ENCODE assay signal across 16 cellular contexts in the genomic region with DNA sequence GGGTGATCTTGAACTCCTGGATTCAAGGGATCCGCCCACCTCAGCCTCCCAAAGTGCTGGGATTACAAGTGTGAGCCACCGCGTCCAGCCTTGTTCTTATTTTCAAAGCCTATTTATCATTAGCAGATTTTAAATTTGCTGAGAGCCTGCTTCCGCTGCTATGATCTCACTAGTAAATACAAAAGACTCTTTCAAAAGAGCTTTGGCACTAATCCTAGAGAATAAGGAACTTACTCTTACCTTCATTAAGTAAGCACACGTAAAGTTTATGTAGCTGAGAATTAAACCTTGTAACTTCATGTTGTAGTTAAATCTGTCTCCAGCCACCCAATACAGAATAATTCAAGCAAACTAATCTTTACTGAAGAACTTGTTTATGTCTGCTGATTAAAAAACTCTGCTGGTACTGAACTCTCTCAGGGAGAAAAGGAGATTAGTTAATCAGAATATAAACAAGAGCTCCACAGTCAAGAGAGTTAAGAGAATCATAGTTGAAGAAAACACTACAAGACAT.
DNase-seq lines count a peak whose midpoint lies in the region; FAIRE-seq and TF ChIP-seq lines count a peak whose summit lies in the region.
"Had no signal": no experiment of that assay in that cellular context is flagged by ENCODE, and none has a peak within 500 bp of the region (broad histone marks: within the 10 kb centered on the region; RNA-seq: fewer than 3 reads in every experiment).

No MANE protein-coding gene starts in this region.

- H3K4me1 ChIP-seq in HEK293 (ENCODE audit: control insufficient read depth, insufficient read depth, low read length) (no peaks in the 10 kb centered on the region), mammary epithelial cell (ENCODE audit: insufficient read depth, low read length) (no peaks in the 10 kb centered on the region), left ventricle myocardium inferior (no peaks in the 10 kb centered on the region), prostate gland (replicated peaks) (no peaks in the 10 kb centered on the region), small intestine (ENCODE audit: control insufficient read depth in 2 of 2, insufficient read depth in 1 of 2, low read depth in 1 of 2, low read length in 1 of 2) (no peaks in the 10 kb centered on the region)
- H3K4me1 ChIP-seq: uterus had no signal

- H3K9me3 ChIP-seq in HEK293 (ENCODE audit: control insufficient read depth, insufficient read depth, low read depth, low read length) = no peaks in the 10 kb centered on the region
- no peaks in the 10 kb centered on the region for H3K9me3 ChIP-seq in mammary epithelial cell (replicated peaks; ENCODE audit: insufficient read depth, low read length)
- peaks cover 15% of the 10 kb centered on the region for H3K9me3 ChIP-seq in left ventricle myocardium inferior (replicated peaks)
- no peaks in the 10 kb centered on the region for H3K9me3 ChIP-seq in prostate gland
- no peaks in the 10 kb centered on the region for H3K9me3 ChIP-seq in small intestine (ENCODE audit: control insufficient read depth, low read depth)
- H3K9me3 ChIP-seq: SK-N-SH, uterus had no signal

- H3K27ac Mint-ChIP-seq in T-helper 2 cell treated with Interferon-gamma antibody and Interleukin-4, amounts not matched to agents 5 μg/mL and 100 μg/mL, for 36 hours = no peak overlapping the region
- H3K27ac Mint-ChIP-seq: activated naive CD8-positive, alpha-beta T cell; WTC11 had no signal

- no peak for FAIRE-seq in small intestine (lab: Jason Lieb, UNC)
- FAIRE-seq: K562 had no signal

- no TSS peak for BruUV-seq in mammary epithelial cell (replicated peaks; lab: Mats Ljungman, UMichigan)

- WGBS in mammary epithelial cell (ENCODE audit: low coverage, missing lambda C conversion rate) = 18% methylated on average over 5 of the region's 5 CpGs
- 22% methylated on average over 5 of the region's 5 CpGs for WGBS in prostate gland
- 22 to 54% (median 39%) methylated on average over 5 of the region's 5 CpGs for whole genome bisulfite sequencing in small intestine, 3 donors

- dilution Hi-C loops in mammary epithelial cell (cut with HindIII; ENCODE audit: low sequenced_read_pairs) = no loop called here

- no peaks in the 10 kb centered on the region for H3K79me2 ChIP-seq in mammary epithelial cell (ENCODE audit: insufficient read depth, low read length)

- no peaks in the 10 kb centered on the region for H3K4me1 Mint-ChIP-seq in T-helper 2 cell treated with Interferon-gamma antibody and Interleukin-4, amounts not matched to agents 5 μg/mL and 100 μg/mL, for 36 hours (ENCODE audit: low read depth)
- H3K4me1 Mint-ChIP-seq: WTC11 had no signal

- in situ Hi-C loops in mammary epithelial cell (cut with MboI; ENCODE audit: low sequenced_read_pairs in 2 of 2) = no loop called here

- POLR2A ChIA-PET in HEK293 (lab: Yijun Ruan, JAX) = no interaction called here

- no peak overlapping the region for H3K4me2 ChIP-seq in mammary epithelial cell (ENCODE audit: insufficient read depth, low read depth, low read length)
- H3K4me2 ChIP-seq: SK-N-SH had no signal

- H3K36me3 Mint-ChIP-seq in T-helper 2 cell treated with Interferon-gamma antibody and Interleukin-4, amounts not matched to agents 5 μg/mL and 100 μg/mL, for 36 hours (ENCODE audit: low read depth) = peaks cover 47% of the 10 kb centered on the region

- H3K27me3 Mint-ChIP-seq in T-helper 2 cell treated with Interferon-gamma antibody and Interleukin-4, amounts not matched to agents 5 μg/mL and 100 μg/mL, for 36 hours (ENCODE audit: low read depth) = no peaks in the 10 kb centered on the region
- H3K27me3 Mint-ChIP-seq: activated naive CD8-positive, alpha-beta T cell had no signal

- TF ChIP-seq POLR2A in prostate gland (IDR thresholded peaks at IDR 0.05) = no peak

- no peak overlapping the region for H3K4me3 Mint-ChIP-seq in T-helper 2 cell treated with Interferon-gamma antibody and Interleukin-4, amounts not matched to agents 5 μg/mL and 100 μg/mL, for 36 hours
- H3K4me3 Mint-ChIP-seq: activated naive CD8-positive, alpha-beta T cell; WTC11 had no signal

- H4K20me1 ChIP-seq in mammary epithelial cell (ENCODE audit: insufficient read depth, low read length) = no peaks in the 10 kb centered on the region

- H3K9ac ChIP-seq in mammary epithelial cell (ENCODE audit: insufficient read depth, low read length) = no peak overlapping the region
- H3K9ac ChIP-seq: SK-N-SH had no signal

- TF ChIP-seq CTCF in HEK293 (tag by site-specific recombination; IDR thresholded peaks at IDR 0.05) (no peak), mammary epithelial cell (conservative IDR thresholded peaks at IDR 0.05 in 1 of 2, IDR thresholded peaks at IDR 0.05 in 1 of 2; ENCODE audit: extremely low read depth in 1 of 2, insufficient read depth in 1 of 2, low read depth in 1 of 2, low read length in 2 of 2) (no peak), left ventricle myocardium inferior (IDR thresholded peaks at IDR 0.05; ENCODE audit: borderline replicate concordance) (no peak), prostate gland (IDR thresholded peaks at IDR 0.05) (no peak)

- H3K9me3 Mint-ChIP-seq in T-helper 2 cell treated with Interferon-gamma antibody and Interleukin-4, amounts not matched to agents 5 μg/mL and 100 μg/mL, for 36 hours = peaks cover 3% of the 10 kb centered on the region

- H3K36me3 ChIP-seq in HEK293 (ENCODE audit: control insufficient read depth in 2 of 2, insufficient read depth in 1 of 2, low read length in 2 of 2) (peaks cover 22 to 38% of the 10 kb centered on the region in 2 experiments), mammary epithelial cell (ENCODE audit: insufficient read depth, low read length) (peaks cover 3% of the 10 kb centered on the region), left ventricle myocardium inferior (peaks cover 62% of the 10 kb centered on the region), prostate gland (no peaks in the 10 kb centered on the region), H7 (replicated peaks; ENCODE audit: control insufficient read depth, insufficient read depth, low read length) (peaks cover 2% of the 10 kb centered on the region), small intestine (ENCODE audit: control insufficient read depth in 2 of 2, insufficient read depth in 2 of 2, low read length in 2 of 2) (peaks cover 6 to 13% of the 10 kb centered on the region in 2 donors)

- intact Hi-C loops in mammary epithelial cell (cut with micrococcal nuclease) = no loop called here
- intact Hi-C loops in left ventricle myocardium inferior (cut with micrococcal nuclease) = no loop called here
- intact Hi-C loops in prostate gland (cut with DNase I) = no loop called here

- H3K4me3 ChIP-seq in HEK293 (ENCODE audit: low read depth, low read length) (no peak overlapping the region), mammary epithelial cell (replicated peaks in 1 of 3; ENCODE audit: insufficient read depth in 1 of 3, low read depth in 2 of 3, low read length in 3 of 3) (no peak overlapping the region), left ventricle myocardium inferior (no peak overlapping the region), prostate gland (no peak overlapping the region), H7 (ENCODE audit: insufficient read depth, low read depth, low read length) (no peak overlapping the region), small intestine (ENCODE audit: low read depth in 1 of 2, low read length in 2 of 2) (no peak overlapping the region)
- H3K4me3 ChIP-seq: K562, uterus had no signal

- peak; percentile 50 for DNase-seq in mammary epithelial cell
- no peak for DNase-seq in left ventricle myocardium inferior
- DNase-seq in prostate gland (ENCODE audit: low spot score) = peak; percentile 27
- no peak for DNase-seq in ureter (ENCODE audit: low spot score)
- DNase-seq in T-helper 2 cell treated with Interferon-gamma antibody and Interleukin-4, amounts not matched to agents 5 μg/mL and 100 μg/mL, for 36 hours (ENCODE audit: low spot score) = no peak
- DNase-seq in H7 = no peak
- no peak for DNase-seq in small intestine
- DNase-seq: DMS79; NCI-H187; SK-N-SH; stimulated activated CD8-positive, alpha-beta memory T cell treated with anti-CD3 and anti-CD28 coated beads, Interleukin-4, amount 100 ng/mL, for 48 hours; uterus had no signal

- H3K27ac ChIP-seq in HEK293 (ENCODE audit: extremely low read depth, low read depth, low read length) = peak overlapping the region; percentile 41; the same call in 1 of the 2 replicates
- H3K27ac ChIP-seq in mammary epithelial cell (ENCODE audit: insufficient read depth, low read depth, low read length) = no peak overlapping the region
- peak overlapping the region; percentile 53 for H3K27ac ChIP-seq in left ventricle myocardium inferior (replicated peaks)
- H3K27ac ChIP-seq in prostate gland = peak overlapping the region; percentile 58 to 79
- H3K27ac ChIP-seq in small intestine (ENCODE audit: low read depth in 1 of 2, low read length in 1 of 2) = no peak overlapping the region
- H3K27ac ChIP-seq: uterus had no signal

- no peak overlapping the region for H2AFZ ChIP-seq in mammary epithelial cell (ENCODE audit: low read depth, low read length)

- H3K27me3 ChIP-seq in mammary epithelial cell (ENCODE audit: insufficient read depth, low read length) = no peaks in the 10 kb centered on the region
- H3K27me3 ChIP-seq in left ventricle myocardium inferior (ENCODE audit: low read depth) = no peaks in the 10 kb centered on the region
- H3K27me3 ChIP-seq in prostate gland (replicated peaks; ENCODE audit: insufficient read depth) = no peaks in the 10 kb centered on the region
- no peaks in the 10 kb centered on the region for H3K27me3 ChIP-seq in H7 (ENCODE audit: control insufficient read depth, insufficient read depth, low read length)
- no peaks in the 10 kb centered on the region for H3K27me3 ChIP-seq in small intestine (ENCODE audit: control insufficient read depth in 2 of 2, insufficient read depth in 2 of 2, low read length in 2 of 2)
- H3K27me3 ChIP-seq: uterus had no signal

- CTCF ChIA-PET in HEK293 (lab: Yijun Ruan, JAX) (no interaction called here), mammary epithelial cell (lab: Charles Lee; ENCODE audit: low non-redundant PET) (interaction anchor here (0.7 kb wide), 1 partner anchor 111 kb away, joined by 3 read pairs; no protein-coding TSS in a partner anchor)

TF ChIP-seq in HEK293, 187 proteins besides CTCF, POLR2A, EP300 and RAD21:
- TF ChIP-seq, protein P1, sequence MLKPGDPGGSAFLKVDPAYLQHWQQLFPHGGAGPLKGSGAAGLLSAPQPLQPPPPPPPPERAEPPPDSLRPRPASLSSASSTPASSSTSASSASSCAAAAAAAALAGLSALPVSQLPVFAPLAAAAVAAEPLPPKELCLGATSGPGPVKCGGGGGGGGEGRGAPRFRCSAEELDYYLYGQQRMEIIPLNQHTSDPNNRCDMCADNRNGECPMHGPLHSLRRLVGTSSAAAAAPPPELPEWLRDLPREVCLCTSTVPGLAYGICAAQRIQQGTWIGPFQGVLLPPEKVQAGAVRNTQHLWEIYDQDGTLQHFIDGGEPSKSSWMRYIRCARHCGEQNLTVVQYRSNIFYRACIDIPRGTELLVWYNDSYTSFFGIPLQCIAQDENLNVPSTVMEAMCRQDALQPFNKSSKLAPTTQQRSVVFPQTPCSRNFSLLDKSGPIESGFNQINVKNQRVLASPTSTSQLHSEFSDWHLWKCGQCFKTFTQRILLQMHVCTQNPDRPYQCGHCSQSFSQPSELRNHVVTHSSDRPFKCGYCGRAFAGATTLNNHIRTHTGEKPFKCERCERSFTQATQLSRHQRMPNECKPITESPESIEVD (tag by site-specific recombination; IDR thresholded peaks at IDR 0.05) = peak; percentile 59; the same call in 1 of the 2 replicates
- no peak for TF ChIP-seq GFI1B (tag by site-specific recombination; IDR thresholded peaks at IDR 0.05)

Comparison
In these comparisons a context has a peak if more than half of its experiments do, and no peak if none do; other contexts are left out.
1. H3K27ac ChIP-seq: peak in HEK293 (single experiment), left ventricle myocardium inferior (single experiment) and prostate gland (2 of 2); none in mammary epithelial cell (single experiment) and small intestine (0 of 2).
2. DNase-seq: peak in mammary epithelial cell (single experiment) and prostate gland (single experiment); none in left ventricle myocardium inferior (single experiment), ureter (single experiment), T-helper 2 cell treated with Interferon-gamma antibody and Interleukin-4, amounts not matched to agents 5 μg/mL and 100 μg/mL, for 36 hours (single experiment), H7 (single experiment) and small intestine (single experiment).